In the genomic region with DNA sequence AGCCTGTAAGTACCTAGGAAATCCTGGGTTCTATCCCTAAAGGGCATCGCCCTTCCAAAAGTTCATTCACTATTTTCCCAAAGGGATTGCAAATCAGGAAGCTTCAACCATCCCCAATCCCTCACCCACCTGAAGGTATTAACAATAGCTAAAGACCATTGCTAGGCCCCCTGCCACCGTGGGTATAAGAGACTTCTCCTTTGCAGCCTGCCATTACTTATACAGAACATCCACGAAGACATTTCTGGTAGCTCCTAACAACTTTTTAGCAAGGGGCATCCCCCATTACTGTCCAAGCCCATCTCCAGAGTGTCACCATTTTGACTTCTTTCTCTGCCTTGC, we compare ENCODE assay signal across 2 cellular contexts.
TF ChIP-seq lines count a peak whose summit lies in the region.

No MANE protein-coding gene starts in this region.

TF ChIP-seq in A549, 52 proteins besides CTCF, POLR2A, EP300 and RAD21 (continued from another document):
- TF ChIP-seq, protein P1, sequence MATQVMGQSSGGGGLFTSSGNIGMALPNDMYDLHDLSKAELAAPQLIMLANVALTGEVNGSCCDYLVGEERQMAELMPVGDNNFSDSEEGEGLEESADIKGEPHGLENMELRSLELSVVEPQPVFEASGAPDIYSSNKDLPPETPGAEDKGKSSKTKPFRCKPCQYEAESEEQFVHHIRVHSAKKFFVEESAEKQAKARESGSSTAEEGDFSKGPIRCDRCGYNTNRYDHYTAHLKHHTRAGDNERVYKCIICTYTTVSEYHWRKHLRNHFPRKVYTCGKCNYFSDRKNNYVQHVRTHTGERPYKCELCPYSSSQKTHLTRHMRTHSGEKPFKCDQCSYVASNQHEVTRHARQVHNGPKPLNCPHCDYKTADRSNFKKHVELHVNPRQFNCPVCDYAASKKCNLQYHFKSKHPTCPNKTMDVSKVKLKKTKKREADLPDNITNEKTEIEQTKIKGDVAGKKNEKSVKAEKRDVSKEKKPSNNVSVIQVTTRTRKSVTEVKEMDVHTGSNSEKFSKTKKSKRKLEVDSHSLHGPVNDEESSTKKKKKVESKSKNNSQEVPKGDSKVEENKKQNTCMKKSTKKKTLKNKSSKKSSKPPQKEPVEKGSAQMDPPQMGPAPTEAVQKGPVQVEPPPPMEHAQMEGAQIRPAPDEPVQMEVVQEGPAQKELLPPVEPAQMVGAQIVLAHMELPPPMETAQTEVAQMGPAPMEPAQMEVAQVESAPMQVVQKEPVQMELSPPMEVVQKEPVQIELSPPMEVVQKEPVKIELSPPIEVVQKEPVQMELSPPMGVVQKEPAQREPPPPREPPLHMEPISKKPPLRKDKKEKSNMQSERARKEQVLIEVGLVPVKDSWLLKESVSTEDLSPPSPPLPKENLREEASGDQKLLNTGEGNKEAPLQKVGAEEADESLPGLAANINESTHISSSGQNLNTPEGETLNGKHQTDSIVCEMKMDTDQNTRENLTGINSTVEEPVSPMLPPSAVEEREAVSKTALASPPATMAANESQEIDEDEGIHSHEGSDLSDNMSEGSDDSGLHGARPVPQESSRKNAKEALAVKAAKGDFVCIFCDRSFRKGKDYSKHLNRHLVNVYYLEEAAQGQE (IDR thresholded peaks at IDR 0.05) = no peak
- no peak for TF ChIP-seq HOXB13 (CRISPR knock-in tag; IDR thresholded peaks at IDR 0.05; ENCODE audit: low read depth)
- no peak for TF ChIP-seq NFE2L2 (conservative IDR thresholded peaks at IDR 0.05; ENCODE audit: low read length)
- TF ChIP-seq, protein P2, sequence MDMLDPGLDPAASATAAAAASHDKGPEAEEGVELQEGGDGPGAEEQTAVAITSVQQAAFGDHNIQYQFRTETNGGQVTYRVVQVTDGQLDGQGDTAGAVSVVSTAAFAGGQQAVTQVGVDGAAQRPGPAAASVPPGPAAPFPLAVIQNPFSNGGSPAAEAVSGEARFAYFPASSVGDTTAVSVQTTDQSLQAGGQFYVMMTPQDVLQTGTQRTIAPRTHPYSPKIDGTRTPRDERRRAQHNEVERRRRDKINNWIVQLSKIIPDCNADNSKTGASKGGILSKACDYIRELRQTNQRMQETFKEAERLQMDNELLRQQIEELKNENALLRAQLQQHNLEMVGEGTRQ (IDR thresholded peaks at IDR 0.05) = no peak
- no peak for TF ChIP-seq FOSB (CRISPR knock-in tag; IDR thresholded peaks at IDR 0.05)
- TF ChIP-seq CHD4 (IDR thresholded peaks at IDR 0.05; ENCODE audit: borderline replicate concordance) = no peak
- TF ChIP-seq JUNB (IDR thresholded peaks at IDR 0.05) = no peak
- no peak for TF ChIP-seq MAFK (IDR thresholded peaks at IDR 0.05; ENCODE audit: partially characterized antibody)
TF ChIP-seq in A549: peak in this region for 0.

TF ChIP-seq in GM23338, 12 proteins besides CTCF, POLR2A, EP300 and RAD21 (continued from another document):
- TF ChIP-seq, protein P1 (IDR thresholded peaks at IDR 0.05; ENCODE audit: unreplicated experiment) = no peak
